8 cellular contexts compared by ENCODE assay signal in the genomic region with DNA sequence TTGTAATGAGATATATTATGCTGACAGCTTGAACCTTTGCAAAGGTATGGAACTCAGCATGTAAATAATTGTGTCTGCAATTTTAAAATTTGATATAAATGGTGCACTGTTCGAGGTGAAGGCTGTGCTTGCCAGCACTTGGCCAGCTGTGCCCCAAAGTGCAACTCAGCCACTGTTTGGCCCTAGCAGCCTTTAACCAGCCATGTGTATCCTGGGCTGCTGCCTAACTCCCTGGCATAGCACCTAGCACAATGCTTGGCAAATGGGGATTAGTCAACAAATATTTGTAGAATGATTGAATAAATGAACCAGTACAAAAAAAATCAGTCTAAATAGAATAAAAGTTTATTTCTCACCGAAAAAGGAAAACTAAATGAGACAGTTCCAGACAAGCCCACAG.
"Had no signal": no experiment of that assay in that cellular context is flagged by ENCODE, and none has a peak within 500 bp of the region (broad histone marks: within the 10 kb centered on the region; RNA-seq: fewer than 3 reads in every experiment).

No MANE protein-coding gene starts in this region.

- H3K27ac Mint-ChIP-seq: GM23338, H9 had no signal

- H3K4me3 ChIP-seq: GM23338, K562 had no signal

- H3K9me3 Mint-ChIP-seq: GM23338 had no signal

- H3K4me3 Mint-ChIP-seq: GM23338, H9 had no signal

- FAIRE-seq: H54, HTR-8/SVneo, K562 had no signal

- DNase-seq: H9, HCEC 1CT, IMR-90, KG1 had no signal

- ATAC-seq: GM23338, K562 had no signal
